19 cellular contexts compared by ENCODE assay signal in genomic region chr19:8028951-8029491, GRCh38. TPM values are rescaled to one million over a fixed set of nuclear protein-coding genes. Genes with fewer than 3 reads are reported as not detected.
A peak's percentile ranks its signal among the peaks of the same experiment; 100 is the strongest.
DNase-seq lines count a peak whose midpoint lies in the region; TF ChIP-seq lines count a peak whose summit lies in the region.
"Had no signal": no experiment of that assay in that cellular context is flagged by ENCODE, and none has a peak within 500 bp of the region (broad histone marks: within the 10 kb centered on the region; RNA-seq: fewer than 3 reads in every experiment).

No MANE protein-coding gene starts in this region.

- WGBS in mesendoderm (ENCODE audit: extremely low coverage, insufficient coverage, low lambda C conversion rate), result no CpG with 5 or more reads among the region's 12 CpGs
- WGBS in testis, 2 donors, result 43% methylated on average over 8 to 12 of the region's 12 CpGs

- no peaks in the 10 kb centered on the region for H3K27me3 ChIP-seq in BLaER1
- no peaks in the 10 kb centered on the region for H3K27me3 ChIP-seq in mesendoderm (ENCODE audit: insufficient read depth, low read length, poor library complexity)
- H3K27me3 ChIP-seq in testis, result no peaks in the 10 kb centered on the region
- H3K27me3 ChIP-seq: adrenal gland had no signal

- H4K8ac ChIP-seq in mesendoderm (ENCODE audit: low read depth, low read length), result no peak overlapping the region

- no peak for TF ChIP-seq POLR2A in testis (IDR thresholded peaks at IDR 0.05)

- no peaks in the 10 kb centered on the region for H3K36me3 ChIP-seq in BLaER1
- no peaks in the 10 kb centered on the region for H3K36me3 ChIP-seq in mesendoderm (ENCODE audit: control insufficient read depth, insufficient read depth, low read length)
- H3K36me3 ChIP-seq in testis (ENCODE audit: low read depth, missing control alignments), result no peaks in the 10 kb centered on the region
- H3K36me3 ChIP-seq: adrenal gland, HAP-1 had no signal

- TF ChIP-seq CTCF in choroid plexus epithelial cell (conservative IDR thresholded peaks at IDR 0.05; ENCODE audit: low read depth, low read length) (peak; percentile 15), testis (IDR thresholded peaks at IDR 0.05) (no peak)

- no peak overlapping the region for H2BK120ac ChIP-seq in mesendoderm (ENCODE audit: low read depth, low read length)

- H4K5ac ChIP-seq in mesendoderm (ENCODE audit: low read length), result no peak overlapping the region

- no peak overlapping the region for H3K23ac ChIP-seq in mesendoderm (ENCODE audit: low read length)

- H3K4me3 ChIP-seq in BLaER1 (no peak overlapping the region), choroid plexus epithelial cell (ENCODE audit: low read depth, low read length) (no peak overlapping the region), mesendoderm (ENCODE audit: low read length) (no peak overlapping the region), testis (no peak overlapping the region)
- H3K4me3 ChIP-seq: adrenal gland, coronary artery, HAP-1, lung had no signal

- no peaks in the 10 kb centered on the region for H4K20me1 ChIP-seq in BLaER1

- H3K4me1 ChIP-seq in BLaER1, result peaks cover 27% of the 10 kb centered on the region
- peaks cover 2% of the 10 kb centered on the region for H3K4me1 ChIP-seq in mesendoderm (ENCODE audit: control insufficient read depth, low read depth, low read length)
- H3K4me1 ChIP-seq in testis, result peaks cover 8% of the 10 kb centered on the region
- H3K4me1 ChIP-seq: adrenal gland, HAP-1 had no signal

- intact Hi-C loops in testis (cut with DNase I; ENCODE audit: low total_unique reads), result no loop called here

- DNase-seq in HuH-7 (ENCODE audit: low spot score), result peak; percentile 47
- peak; percentile 52 for DNase-seq in choroid plexus epithelial cell (ENCODE audit: low read depth)
- DNase-seq in mesendoderm, result peak; percentile 79
- DNase-seq in NCI-H146 (lab: John Stamatoyannopoulos, UW), result no peak
- no peak for DNase-seq in testis
- DNase-seq in glomerular visceral epithelial cell (ENCODE audit: extremely low spot score), result no peak
- no peak for DNase-seq in DMS79 (lab: John Stamatoyannopoulos, UW)
- DNase-seq: ACHN; activated CD4-positive, alpha-beta T cell treated with anti-CD3 and anti-CD28 coated beads, Interleukin-2, amount 10 ng/mL, durations not matched to agents 7 days and 5 days; activated T-cell treated with anti-CD3 and anti-CD28 coated beads, Interleukin-2, amount 50 U/mL, for 4 hours; adrenal gland; NCI-H1930; occipital lobe; stimulated activated CD4-positive, alpha-beta T cell treated with anti-CD3 and anti-CD28 coated beads, Interleukin-12 subunit alpha, Interleukin-12 subunit beta, amount 100 ng/mL, for 4 hours had no signal

- no peak overlapping the region for H2AK5ac ChIP-seq in mesendoderm (ENCODE audit: low read length)

- H2BK15ac ChIP-seq in mesendoderm (replicated peaks; ENCODE audit: low read depth), result no peak overlapping the region

- no peaks in the 10 kb centered on the region for H3K79me1 ChIP-seq in mesendoderm (ENCODE audit: low read length)

- H3K4me2 ChIP-seq in BLaER1, result peak overlapping the region; percentile 75
- no peak overlapping the region for H3K4me2 ChIP-seq in mesendoderm (ENCODE audit: low read length)

- H3K9me3 ChIP-seq in BLaER1 (no peaks in the 10 kb centered on the region), testis (no peaks in the 10 kb centered on the region)
- H3K9me3 ChIP-seq: adrenal gland, HAP-1 had no signal

- H3K9ac ChIP-seq in BLaER1 (no peak overlapping the region), mesendoderm (ENCODE audit: low read length) (no peak overlapping the region)

- peak overlapping the region; percentile 27 for H3K56ac ChIP-seq in mesendoderm (ENCODE audit: low read length)

- H3K18ac ChIP-seq in mesendoderm (ENCODE audit: low read length), result no peak overlapping the region

- no peaks in the 10 kb centered on the region for H3K79me2 ChIP-seq in mesendoderm (ENCODE audit: control insufficient read depth, insufficient read depth, low read length)

- H3K27ac ChIP-seq in BLaER1, result peak overlapping the region; percentile 53; the same call in 1 of the 2 replicates
- peak overlapping the region; percentile 25 for H3K27ac ChIP-seq in mesendoderm (ENCODE audit: low read depth, low read length)
- peak overlapping the region in 1 of 2 donors; percentile 30 for H3K27ac ChIP-seq in testis
- H3K27ac ChIP-seq: adrenal gland, coronary artery had no signal

- H3K4ac ChIP-seq in mesendoderm (ENCODE audit: low read depth, low read length), result no peak overlapping the region

- H2BK5ac ChIP-seq in mesendoderm (ENCODE audit: low read length), result no peak overlapping the region

RNA-seq across cellular contexts. Expression of gene CCL25, which starts 23.5 kb away (rescaled TPM):
- polyA plus RNA-seq in mesendoderm (2013, experiment 1 of 2), result 0.07 TPM
- polyA plus RNA-seq in mesendoderm (2013, experiment 2 of 2), result 0.13 TPM
- total RNA-seq in testis, result 1 to 10 TPM in 1 of 2 donors, not detected in 1; 1.7 TPM
- polyA plus RNA-seq in testis (ENCODE audit: insufficient read depth, low read depth, low replicate concordance), result 0.47 TPM
- total RNA-seq: activated T-cell treated with anti-CD3 and anti-CD28 coated beads, Interleukin-2, amount 50 U/mL, for 4 hours; esophagus mucosa; lung had no signal
- polyA plus RNA-seq: adrenal gland, lung had no signal

RNA-seq across cellular contexts. Expression of gene ELAVL1, which starts 23.6 kb away (rescaled TPM):
- polyA plus RNA-seq in mesendoderm (2013, experiment 1 of 2), result 74.8 TPM
- 77.1 TPM for polyA plus RNA-seq in mesendoderm (2013, experiment 2 of 2)
- 10 to 100 TPM; 75.7 to 84.8 TPM for total RNA-seq in testis
- polyA plus RNA-seq in testis (ENCODE audit: insufficient read depth, low read depth, low replicate concordance), result 128 TPM

Comparison
In these comparisons a context has a peak if more than half of its experiments do, and no peak if none do; other contexts are left out.
1. DNase-seq: peak in HuH-7 (single experiment), choroid plexus epithelial cell (single experiment) and mesendoderm (single experiment); none in NCI-H146 (single experiment), testis (single experiment), glomerular visceral epithelial cell (single experiment) and DMS79 (single experiment).